ENCODE assay signal across 9 cellular contexts in genomic region chrX:31213941-31214340, GRCh38.
A peak's percentile ranks its signal among the peaks of the same experiment; 100 is the strongest.
DNase-seq lines count a peak whose midpoint lies in the region; ATAC-seq, FAIRE-seq and TF ChIP-seq lines count a peak whose summit lies in the region.
"Had no signal": no experiment of that assay in that cellular context is flagged by ENCODE, and none has a peak within 500 bp of the region (broad histone marks: within the 10 kb centered on the region; RNA-seq: fewer than 3 reads in every experiment).

No MANE protein-coding gene starts in this region.

- no peaks in the 10 kb centered on the region for H4K20me1 ChIP-seq in neural progenitor cell (ENCODE audit: low read depth)

- peak; percentile 47 for TF ChIP-seq CTCF in bronchial epithelial cell (IDR thresholded peaks at IDR 0.05; ENCODE audit: insufficient read depth, low read length, severe bottlenecking)
- peak; percentile 53 for TF ChIP-seq CTCF in neural progenitor cell (IDR thresholded peaks at IDR 0.05)

- H3K27ac Mint-ChIP-seq in neural progenitor cell: no peak overlapping the region
- H3K27ac Mint-ChIP-seq: T-helper 1 cell treated with Interleukin-12 subunit alpha and Interleukin-12 subunit beta and Interleukin-4 antibody, amounts not matched to agents 30 μg/mL and 1 μg/mL, for 36 hours had no signal

- H3K27ac ChIP-seq in neural progenitor cell: no peak overlapping the region

- H3K9ac ChIP-seq in neural progenitor cell: no peak overlapping the region

- DNase-seq in DMS53 (lab: John Stamatoyannopoulos, UW) (peak; percentile 50), DMS53 treated with DMSO at 0.1 percent for 48 hours (lab: John Stamatoyannopoulos, UW; ENCODE audit: unreplicated experiment) (no peak), HPDE6-E6E7 (ENCODE audit: extremely low spot score) (peak; percentile 20), bronchial epithelial cell (ENCODE audit: low read depth) (peak; percentile 26), neural progenitor cell (ENCODE audit: low spot score) (no peak), NCI-H2029 (lab: John Stamatoyannopoulos, UW) (no peak)

- ATAC-seq in GM18858 (IDR thresholded peaks at IDR 0.05; ENCODE audit: unreplicated experiment) (no peak), GM21381 (IDR thresholded peaks at IDR 0.05; ENCODE audit: unreplicated experiment) (no peak)

- H2AFZ ChIP-seq in neural progenitor cell (replicated peaks): no peak overlapping the region

- H3K36me3 Mint-ChIP-seq in neural progenitor cell: peaks cover 9% of the 10 kb centered on the region

- no peaks in the 10 kb centered on the region for H3K4me1 ChIP-seq in neural progenitor cell

- no peaks in the 10 kb centered on the region for H3K79me2 ChIP-seq in neural progenitor cell (ENCODE audit: low read depth)

- H3K9me3 Mint-ChIP-seq in neural progenitor cell: no peaks in the 10 kb centered on the region
- H3K9me3 Mint-ChIP-seq: T-helper 1 cell treated with Interleukin-12 subunit alpha and Interleukin-12 subunit beta and Interleukin-4 antibody, amounts not matched to agents 30 μg/mL and 1 μg/mL, for 36 hours had no signal

- no peaks in the 10 kb centered on the region for H3K36me3 ChIP-seq in bronchial epithelial cell (ENCODE audit: control insufficient read depth, insufficient read depth, low read length)
- no peaks in the 10 kb centered on the region for H3K36me3 ChIP-seq in neural progenitor cell

- H3K27me3 ChIP-seq in bronchial epithelial cell (ENCODE audit: control insufficient read depth, insufficient read depth, low read length): no peaks in the 10 kb centered on the region
- H3K27me3 ChIP-seq in neural progenitor cell: no peaks in the 10 kb centered on the region

- no peak overlapping the region for H3K4me3 Mint-ChIP-seq in neural progenitor cell
- H3K4me3 Mint-ChIP-seq: T-helper 1 cell treated with Interleukin-12 subunit alpha and Interleukin-12 subunit beta and Interleukin-4 antibody, amounts not matched to agents 30 μg/mL and 1 μg/mL, for 36 hours had no signal

- no peak overlapping the region for H3K4me3 ChIP-seq in bronchial epithelial cell (ENCODE audit: low read depth, low read length)
- no peak overlapping the region for H3K4me3 ChIP-seq in neural progenitor cell

- H3K9me3 ChIP-seq in neural progenitor cell (ENCODE audit: low read depth): no peaks in the 10 kb centered on the region

- no peak overlapping the region for H3K4me2 ChIP-seq in neural progenitor cell

- no peaks in the 10 kb centered on the region for H3F3A ChIP-seq in neural progenitor cell (ENCODE audit: low read depth)

- no peak for FAIRE-seq in bronchial epithelial cell (lab: Jason Lieb, UNC)

- peaks cover 6% of the 10 kb centered on the region for H3K4me1 Mint-ChIP-seq in neural progenitor cell

- no peaks in the 10 kb centered on the region for H3K27me3 Mint-ChIP-seq in neural progenitor cell (ENCODE audit: insufficient read depth, low read depth)

Comparison
In these comparisons a context has a peak if more than half of its experiments do, and no peak if none do; other contexts are left out.
1. DNase-seq: peak in DMS53 (single experiment), HPDE6-E6E7 (single experiment) and bronchial epithelial cell (single experiment); none in DMS53 treated with DMSO at 0.1 percent for 48 hours (single experiment), neural progenitor cell (single experiment) and NCI-H2029 (single experiment).